In the genomic region with DNA sequence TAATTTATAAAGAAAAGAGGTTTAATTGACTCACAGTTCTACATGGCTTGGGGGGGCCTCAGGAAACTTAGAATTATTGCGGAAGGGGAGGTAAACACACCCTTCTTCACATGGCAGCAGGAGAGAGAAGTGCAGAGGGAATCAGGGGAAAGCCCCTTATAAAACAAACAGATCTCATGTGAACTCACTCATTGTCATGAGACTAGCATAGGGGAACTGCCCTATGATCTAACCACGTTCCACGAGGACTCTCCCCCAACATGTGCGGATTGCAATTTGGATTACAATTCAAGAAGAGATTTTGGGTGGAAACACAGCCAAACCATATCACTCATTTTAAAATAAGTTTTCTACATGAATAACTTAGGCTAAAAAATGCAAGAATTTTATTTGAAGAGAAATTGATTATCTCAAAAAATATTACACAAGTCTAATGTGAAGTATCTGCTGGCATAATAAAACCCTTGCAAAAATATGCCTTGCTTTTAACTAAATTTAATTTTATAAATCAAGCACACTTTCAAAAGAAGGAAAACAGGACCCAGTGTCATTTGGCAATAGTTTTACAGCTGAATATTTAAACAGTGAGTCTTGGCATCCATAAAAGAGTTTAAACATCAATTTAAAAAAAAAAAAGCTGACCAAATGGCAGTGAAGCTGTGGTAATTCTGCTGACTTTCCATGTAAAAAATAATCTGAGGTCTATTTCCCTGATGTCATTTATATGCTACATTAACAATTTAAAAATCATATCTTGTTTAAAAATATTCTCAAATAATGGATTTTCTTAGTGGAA, we compare ENCODE assay signal across 12 cellular contexts.
"Had no signal": no experiment of that assay in that cellular context is flagged by ENCODE, and none has a peak within 500 bp of the region (broad histone marks: within the 10 kb centered on the region; RNA-seq: fewer than 3 reads in every experiment).

No MANE protein-coding gene starts in this region.

- H3K27me3 ChIP-seq: sigmoid colon, thyroid gland had no signal

- H3K4me1 ChIP-seq: left ventricle myocardium inferior, prostate gland, thyroid gland had no signal

- H3K9me3 ChIP-seq: prostate gland, thyroid gland had no signal

- H3K4me3 ChIP-seq: left ventricle myocardium inferior, prostate gland, sigmoid colon, thyroid gland had no signal

- H3K36me3 ChIP-seq: left ventricle myocardium inferior, prostate gland, sigmoid colon, thyroid gland had no signal

- ATAC-seq: natural killer cell treated with Interleukin-12 subunit alpha and Interleukin-12 subunit beta and Interleukin-15 and Interleukin-18, amount 100 ng/mL, for 72 hours; WTC11 had no signal

- DNase-seq: activated CD4-positive, alpha-beta T cell treated with anti-CD3 and anti-CD28 coated beads for 48 hours; activated gamma-delta T cell treated with Interleukin-2 at 50 U/mL for 16 hours; activated naive CD8-positive, alpha-beta T cell treated with anti-CD3 and anti-CD28 coated beads, Interleukin-2, amount 10 ng/mL, durations not matched to agents 7 days and 5 days; anterior cingulate cortex; effector CD8-positive, alpha-beta T cell; left ventricle myocardium inferior; sigmoid colon; stimulated activated CD4-positive, alpha-beta T cell treated with anti-CD3 and anti-CD28 coated beads, Interleukin-1b, Interleukin-23, amount 100 ng/mL, for 48 hours; thyroid gland had no signal

- H3K27ac ChIP-seq: left ventricle myocardium inferior, prostate gland, sigmoid colon, thyroid gland had no signal
